Comparison of ENCODE assay signal across 8 cellular contexts in genomic region chr4:98994474-98995182, GRCh38. TPM values are rescaled to one million over a fixed set of nuclear protein-coding genes. Genes with fewer than 3 reads are reported as not detected.
DNase-seq lines count a peak whose midpoint lies in the region; ATAC-seq, FAIRE-seq and TF ChIP-seq lines count a peak whose summit lies in the region.

No MANE protein-coding gene starts in this region.

- H3K36me3 ChIP-seq in left ventricle myocardium inferior: no peaks in the 10 kb centered on the region
- H3K36me3 ChIP-seq in keratinocyte (ENCODE audit: control insufficient read depth in 2 of 2, extremely low read depth in 1 of 2, insufficient read depth in 2 of 2, low read length in 2 of 2): no peaks in the 10 kb centered on the region
- H3K36me3 ChIP-seq in suprapubic skin: no peaks in the 10 kb centered on the region

- DNase-seq in left ventricle myocardium inferior (no peak), Right ventricle myocardium superior (no peak), keratinocyte (ENCODE audit: low read depth, low spot score) (no peak), suprapubic skin (ENCODE audit: low spot score in 2 of 2) (no peak), ureter (ENCODE audit: low spot score) (no peak)
- no peak for DNase-seq in activated naive CD8-positive, alpha-beta T cell treated with anti-CD3 and anti-CD28 coated beads, Interleukin-2, amount 10 ng/mL, durations not matched to agents 7 days and 5 days

- peak overlapping the region; percentile 95 for H3K4me3 Mint-ChIP-seq in activated naive CD8-positive, alpha-beta T cell treated with anti-CD3 and anti-CD28 coated beads, Interleukin-2, amount 10 ng/mL, durations not matched to agents 7 days and 5 days

- H3K9me1 ChIP-seq in keratinocyte (ENCODE audit: control insufficient read depth, extremely low read depth, insufficient read depth, low read length): no peaks in the 10 kb centered on the region

- peaks cover 4% of the 10 kb centered on the region for H3K36me3 Mint-ChIP-seq in activated naive CD8-positive, alpha-beta T cell treated with anti-CD3 and anti-CD28 coated beads, Interleukin-2, amount 10 ng/mL, durations not matched to agents 7 days and 5 days

- H3K27me3 Mint-ChIP-seq in activated naive CD8-positive, alpha-beta T cell treated with anti-CD3 and anti-CD28 coated beads, Interleukin-2, amount 10 ng/mL, durations not matched to agents 7 days and 5 days: no peaks in the 10 kb centered on the region

- peaks cover 12% of the 10 kb centered on the region for H4K20me1 ChIP-seq in keratinocyte (ENCODE audit: control insufficient read depth, extremely low read depth, insufficient read depth, low read length)

- TF ChIP-seq EP300 in suprapubic skin (IDR thresholded peaks at IDR 0.05): no peak

- H3K27me3 ChIP-seq in left ventricle myocardium inferior (ENCODE audit: low read depth) (no peaks in the 10 kb centered on the region), keratinocyte (ENCODE audit: control insufficient read depth, extremely low read depth, insufficient read depth, low read length) (no peaks in the 10 kb centered on the region), suprapubic skin (no peaks in the 10 kb centered on the region)

- TF ChIP-seq CTCF in left ventricle myocardium inferior (IDR thresholded peaks at IDR 0.05; ENCODE audit: borderline replicate concordance): no peak
- TF ChIP-seq CTCF in keratinocyte (optimal IDR thresholded peaks at IDR 0.05 in 1 of 3, IDR thresholded peaks at IDR 0.05 in 1 of 3, conservative IDR thresholded peaks at IDR 0.05 in 1 of 3; ENCODE audit: extremely low read depth in 1 of 3, insufficient read depth in 2 of 3, low read length in 3 of 3): no peak
- TF ChIP-seq CTCF in suprapubic skin (IDR thresholded peaks at IDR 0.05): no peak

- peak overlapping the region; percentile 75 for H3K9ac ChIP-seq in keratinocyte (ENCODE audit: control insufficient read depth, extremely low read depth, insufficient read depth, low read length)

- H3K27ac Mint-ChIP-seq in activated naive CD8-positive, alpha-beta T cell treated with anti-CD3 and anti-CD28 coated beads, Interleukin-2, amount 10 ng/mL, durations not matched to agents 7 days and 5 days: peak overlapping the region; percentile 100

- 37% methylated on average over 17 of the region's 17 CpGs for WGBS in suprapubic skin

- no peaks in the 10 kb centered on the region for H3K9me3 Mint-ChIP-seq in activated naive CD8-positive, alpha-beta T cell treated with anti-CD3 and anti-CD28 coated beads, Interleukin-2, amount 10 ng/mL, durations not matched to agents 7 days and 5 days

- H3K9me3 ChIP-seq in left ventricle myocardium inferior (replicated peaks) (no peaks in the 10 kb centered on the region), keratinocyte (ENCODE audit: control insufficient read depth, low read depth, low read length) (no peaks in the 10 kb centered on the region), suprapubic skin (no peaks in the 10 kb centered on the region)

- H2AFZ ChIP-seq in keratinocyte (ENCODE audit: control insufficient read depth, low read length): peak overlapping the region; percentile 99

- POLR2A ChIA-PET in activated naive CD8-positive, alpha-beta T cell treated with anti-CD3 and anti-CD28 coated beads, Interleukin-2, amount 10 ng/mL, durations not matched to agents 7 days and 5 days (lab: Charles Lee): interaction anchor here (0.5 to 5.9 kb wide), 18 partner anchors 47 to 952 kb away, joined by 3 to 58 read pairs (median 4); partner anchors contain the start of genes ADH5, EIF4E, LAMTOR3 and RAP1GDS1

- H3K4me2 ChIP-seq in keratinocyte (ENCODE audit: control insufficient read depth, extremely low read depth, insufficient read depth, low read depth, low read length): peak overlapping the region; percentile 93

- dilution Hi-C loops in keratinocyte (cut with MboI; ENCODE audit: extremely low pct_ligation_motif_present, low sequenced_read_pairs): no loop called here

- H3K27ac ChIP-seq in left ventricle myocardium inferior (replicated peaks) (peak overlapping the region; percentile 95), keratinocyte (ENCODE audit: control insufficient read depth, insufficient read depth, low read length) (peak overlapping the region; percentile 60), suprapubic skin (peak overlapping the region; percentile 87)

- H3K4me1 Mint-ChIP-seq in activated naive CD8-positive, alpha-beta T cell treated with anti-CD3 and anti-CD28 coated beads, Interleukin-2, amount 10 ng/mL, durations not matched to agents 7 days and 5 days: peaks cover 20% of the 10 kb centered on the region

- H3K4me1 ChIP-seq in left ventricle myocardium inferior: peaks cover 34% of the 10 kb centered on the region
- H3K4me1 ChIP-seq in keratinocyte (ENCODE audit: control insufficient read depth, extremely low read depth, insufficient read depth, low read length): peaks cover 21% of the 10 kb centered on the region
- peaks cover 22% of the 10 kb centered on the region for H3K4me1 ChIP-seq in suprapubic skin

- peak overlapping the region; percentile 97 for H3K4me3 ChIP-seq in left ventricle myocardium inferior
- H3K4me3 ChIP-seq in keratinocyte (ENCODE audit: control insufficient read depth in 2 of 3, extremely low read depth in 1 of 3, insufficient read depth in 2 of 3, low read depth in 1 of 3, low read length in 3 of 3): peak overlapping the region; percentile 31 to 72 (median 52)
- H3K4me3 ChIP-seq in suprapubic skin: peak overlapping the region; percentile 94

- FAIRE-seq in keratinocyte (lab: Jason Lieb, UNC): no peak

- no peak for TF ChIP-seq POLR2A in suprapubic skin (IDR thresholded peaks at IDR 0.05)

- intact Hi-C loops in left ventricle myocardium inferior (cut with micrococcal nuclease) (no loop called here), Right ventricle myocardium superior (cut with DNase I) (loop anchor here (2.0 kb wide), 2 partner anchors 60 to 66 kb away; no protein-coding TSS in a partner anchor)

- no peak for ATAC-seq in Right ventricle myocardium superior (ENCODE audit: poor library complexity)
- no peak for ATAC-seq in activated naive CD8-positive, alpha-beta T cell treated with anti-CD3 and anti-CD28 coated beads, Interleukin-2, amount 10 ng/mL, durations not matched to agents 7 days and 5 days (ENCODE audit: low read depth)
- no peak for ATAC-seq in GM18517 (IDR thresholded peaks at IDR 0.05; ENCODE audit: unreplicated experiment)
- no peak for ATAC-seq in GM21737 (IDR thresholded peaks at IDR 0.05; ENCODE audit: unreplicated experiment)

- H3K79me2 ChIP-seq in keratinocyte (ENCODE audit: control insufficient read depth, insufficient read depth, low read length): peaks cover 41% of the 10 kb centered on the region

RNA-seq across cellular contexts. Expression of gene METAP1, which starts 0.9 kb away (rescaled TPM):
- 50.8 TPM for total RNA-seq in left ventricle myocardium inferior
- total RNA-seq in Right ventricle myocardium superior: 57.5 TPM
- total RNA-seq in activated naive CD8-positive, alpha-beta T cell treated with anti-CD3 and anti-CD28 coated beads, Interleukin-2, amount 10 ng/mL, durations not matched to agents 7 days and 5 days: 10 to 100 TPM; 50.8 to 51.7 TPM
- 43.9 to 89.4 TPM (median 88.8 TPM) in 3 replicates for polyA plus RNA-seq in keratinocyte
- polyA plus RNA-seq in keratinocyte (2011; ENCODE audit: low read depth): 210 TPM
- polyA plus RNA-seq in keratinocyte (2011; cell fraction: cytosol; rRNA removed): 50.3 and 90.5 TPM in 2 replicates
- polyA plus RNA-seq in keratinocyte (2011; cell fraction: nucleus; rRNA removed): 72.3 and 90.4 TPM in 2 replicates
- polyA plus RNA-seq in keratinocyte (2012; ENCODE audit: low replicate concordance): 41.6 and 60.3 TPM in 2 replicates
- polyA minus RNA-seq in keratinocyte: 47.2 to 91.9 TPM (median 64.3 TPM) in 3 replicates
- 38.8 TPM for polyA minus RNA-seq in keratinocyte (2011; cell fraction: cytosol; rRNA and poly(A)+ RNA removed)
- 35.7 and 72.4 TPM in 2 replicates for polyA minus RNA-seq in keratinocyte (2011; cell fraction: nucleus; rRNA and poly(A)+ RNA removed)
- total RNA-seq in suprapubic skin: 10 to 100 TPM; 40.0 to 55.9 (median 49.4) TPM
- total RNA-seq in ureter: 96.5 TPM
